In the genomic region with DNA sequence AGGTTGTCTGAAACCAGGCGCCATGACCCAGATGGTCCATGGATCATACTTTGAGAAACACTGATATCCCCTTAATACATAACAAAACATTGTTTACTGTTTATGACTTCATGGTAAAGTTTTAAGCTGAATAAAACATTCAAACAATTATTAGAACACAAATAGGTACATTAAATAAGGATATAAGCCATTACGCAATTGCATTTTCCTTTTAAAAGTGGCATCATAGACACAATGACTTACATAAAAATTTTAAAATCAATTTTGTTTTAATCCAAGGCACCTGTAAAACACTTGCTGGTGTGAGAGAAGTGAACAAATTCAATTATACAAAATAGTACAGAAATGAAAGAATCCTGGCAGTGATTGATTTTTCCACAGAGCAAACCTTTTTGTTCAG, we compare ENCODE assay signal across 2 cellular contexts.
TF ChIP-seq lines count a peak whose summit lies in the region.

No MANE protein-coding gene starts in this region.

TF ChIP-seq in HepG2, 621 proteins besides CTCF, POLR2A, EP300 and RAD21:
- no peak for TF ChIP-seq ZNF383 (CRISPR knock-in tag; IDR thresholded peaks at IDR 0.05; ENCODE audit: borderline replicate concordance)
- no peak for TF ChIP-seq RORA (CRISPR knock-in tag; IDR thresholded peaks at IDR 0.05)
- no peak for TF ChIP-seq ELF3 (CRISPR knock-in tag; IDR thresholded peaks at IDR 0.05)
- TF ChIP-seq STAG1 (CRISPR knock-in tag; IDR thresholded peaks at IDR 0.05), result no peak
- TF ChIP-seq CEBPB (IDR thresholded peaks at IDR 0.05; ENCODE audit: borderline replicate concordance, low read depth, low read length), result peak; percentile 63; the same call in 1 of the 2 replicates
- TF ChIP-seq MATR3 (CRISPR knock-in tag; IDR thresholded peaks at IDR 0.05), result no peak
TF ChIP-seq in HepG2: peak in this region for 1.

TF ChIP-seq in K562, 482 proteins besides CTCF, POLR2A, EP300 and RAD21:
- TF ChIP-seq KAT2B (IDR thresholded peaks at IDR 0.05; ENCODE audit: low read depth, low read length) (no peak), CEBPB (tag; IDR thresholded peaks at IDR 0.05) (peak; percentile 63), ZNF436 (CRISPR knock-in tag; IDR thresholded peaks at IDR 0.05) (no peak), CBFA2T3 (IDR thresholded peaks at IDR 0.05) (no peak), ZNF584 (CRISPR knock-in tag; IDR thresholded peaks at IDR 0.05; ENCODE audit: low read depth) (no peak), CEBPG (CRISPR knock-in tag; IDR thresholded peaks at IDR 0.05) (no peak), CEBPG (tag; conservative IDR thresholded peaks at IDR 0.05 in 1 of 2, IDR thresholded peaks at IDR 0.05 in 1 of 2) (peak in 1 of 2 experiments; percentile 56; a peak in 1 of 4 replicates), RB1 (IDR thresholded peaks at IDR 0.05; ENCODE audit: low read depth) (no peak), ZKSCAN3 (CRISPR knock-in tag; IDR thresholded peaks at IDR 0.05) (no peak)
- TF ChIP-seq, protein P1, sequence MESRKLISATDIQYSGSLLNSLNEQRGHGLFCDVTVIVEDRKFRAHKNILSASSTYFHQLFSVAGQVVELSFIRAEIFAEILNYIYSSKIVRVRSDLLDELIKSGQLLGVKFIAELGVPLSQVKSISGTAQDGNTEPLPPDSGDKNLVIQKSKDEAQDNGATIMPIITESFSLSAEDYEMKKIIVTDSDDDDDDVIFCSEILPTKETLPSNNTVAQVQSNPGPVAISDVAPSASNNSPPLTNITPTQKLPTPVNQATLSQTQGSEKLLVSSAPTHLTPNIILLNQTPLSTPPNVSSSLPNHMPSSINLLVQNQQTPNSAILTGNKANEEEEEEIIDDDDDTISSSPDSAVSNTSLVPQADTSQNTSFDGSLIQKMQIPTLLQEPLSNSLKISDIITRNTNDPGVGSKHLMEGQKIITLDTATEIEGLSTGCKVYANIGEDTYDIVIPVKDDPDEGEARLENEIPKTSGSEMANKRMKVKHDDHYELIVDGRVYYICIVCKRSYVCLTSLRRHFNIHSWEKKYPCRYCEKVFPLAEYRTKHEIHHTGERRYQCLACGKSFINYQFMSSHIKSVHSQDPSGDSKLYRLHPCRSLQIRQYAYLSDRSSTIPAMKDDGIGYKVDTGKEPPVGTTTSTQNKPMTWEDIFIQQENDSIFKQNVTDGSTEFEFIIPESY (CRISPR knock-in tag; IDR thresholded peaks at IDR 0.05), result no peak
